Comparison of ENCODE assay signal across 11 cellular contexts in the genomic region with DNA sequence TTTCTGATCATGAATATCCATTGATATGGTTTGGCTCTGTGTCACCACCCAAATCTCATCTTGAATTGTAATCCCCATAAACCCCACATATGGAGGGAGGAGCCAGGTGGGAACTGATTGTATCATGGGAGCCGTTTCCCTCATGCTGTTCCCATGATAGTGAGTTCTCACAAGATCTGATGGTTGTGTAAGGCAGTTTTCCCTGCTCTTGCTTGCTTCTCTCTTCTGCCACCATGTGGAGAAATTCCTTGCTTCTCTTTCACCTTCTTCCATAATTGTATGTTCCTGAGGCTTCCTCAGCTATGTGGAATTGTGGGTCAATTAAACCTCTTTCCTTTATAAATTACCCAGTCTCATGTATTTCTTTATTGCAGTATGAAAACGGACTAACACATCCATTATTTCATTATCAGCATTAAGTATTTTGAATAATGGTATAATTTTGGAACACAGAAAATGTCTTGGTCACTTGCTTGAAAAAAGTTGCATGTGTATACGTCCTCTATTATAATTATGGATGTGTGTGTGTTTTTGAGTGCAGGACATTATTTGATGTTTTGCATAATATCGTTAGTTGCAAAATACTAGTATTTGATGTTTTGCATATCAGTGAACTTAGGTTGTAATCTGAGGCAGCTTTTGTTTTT.
DNase-seq lines count a peak whose midpoint lies in the region; ATAC-seq and TF ChIP-seq lines count a peak whose summit lies in the region.
"Had no signal": no experiment of that assay in that cellular context is flagged by ENCODE, and none has a peak within 500 bp of the region (broad histone marks: within the 10 kb centered on the region; RNA-seq: fewer than 3 reads in every experiment).

No MANE protein-coding gene starts in this region.

- H3K9me2 ChIP-seq in PC-9 (ENCODE audit: insufficient read depth) = no peaks in the 10 kb centered on the region

- DNase-seq in NCI-H524 (lab: John Stamatoyannopoulos, UW) (peak; percentile 2 to 23), NCI-H524 treated with DMSO at 0.1 percent for 48 hours (lab: John Stamatoyannopoulos, UW) (no peak), PC-9 (no peak), fibroblast of the aortic adventitia (ENCODE audit: low read depth) (peak; percentile 32), stromal cell of bone marrow (ENCODE audit: low read depth) (peak; percentile 31), activated T-cell treated with anti-CD3 and anti-CD28 coated beads for 4 hours (no peak)
- DNase-seq in activated effector memory CD4-positive, alpha-beta T cell treated with anti-CD3 and anti-CD28 coated beads, Interleukin-2, amount 50 U/mL, for 16 hours = no peak
- DNase-seq: CD4-positive, alpha-beta T cell; stimulated activated naive CD4-positive, alpha-beta T cell treated with Interleukin-2 at 50 U/mL for 16 hours had no signal

- no TSS peak for BruUV-seq in PC-9 (replicated peaks; lab: Mats Ljungman, UMichigan)

- no peaks in the 10 kb centered on the region for H3K79me2 ChIP-seq in PC-9 (ENCODE audit: low read depth)

- no peaks in the 10 kb centered on the region for H3K36me3 ChIP-seq in PC-9 (ENCODE audit: low read depth)
- H3K36me3 ChIP-seq: SJSA1 had no signal

- H3K27ac ChIP-seq in PC-9 = no peak overlapping the region
- H3K27ac ChIP-seq: SJSA1 had no signal

- no peak overlapping the region for H3K4me2 ChIP-seq in PC-9

- H3K27me3 ChIP-seq in PC-9 (ENCODE audit: insufficient read depth, low read depth) = no peaks in the 10 kb centered on the region
- H3K27me3 ChIP-seq: SJSA1 had no signal

- H3F3A ChIP-seq in PC-9 (ENCODE audit: insufficient read depth, low read depth) = no peaks in the 10 kb centered on the region

- TF ChIP-seq CTCF in PC-9 (conservative IDR thresholded peaks at IDR 0.05) (peak; percentile 44), fibroblast of the aortic adventitia (IDR thresholded peaks at IDR 0.05; ENCODE audit: insufficient read depth, low read length) (peak; percentile 39)

- CTCF ChIA-PET in PC-9 (lab: Charles Lee) = no interaction called here

- no peak overlapping the region for H2AFZ ChIP-seq in PC-9

- POLR2A ChIA-PET in PC-9 (lab: Charles Lee; ENCODE audit: unreplicated experiment) = interaction anchor here (0.7 kb wide), 1 partner anchor 364 kb away, joined by 3 read pairs; no protein-coding TSS in a partner anchor

- no peaks in the 10 kb centered on the region for H3K4me1 ChIP-seq in PC-9 (replicated peaks; ENCODE audit: insufficient read depth)
- H3K4me1 ChIP-seq: SJSA1 had no signal

- no peak for ATAC-seq in HG03354 (IDR thresholded peaks at IDR 0.05; ENCODE audit: poor library complexity, severe bottlenecking, unreplicated experiment)

- H3K4me3 ChIP-seq in PC-9 (no peak overlapping the region), fibroblast of the aortic adventitia (ENCODE audit: low read depth, low read length) (no peak overlapping the region)
- H3K4me3 ChIP-seq: SJSA1 had no signal

- H3K9me3 ChIP-seq in PC-9 (ENCODE audit: insufficient read depth, low read depth) = no peaks in the 10 kb centered on the region

- H4K20me1 ChIP-seq in PC-9 (ENCODE audit: insufficient read depth) = no peaks in the 10 kb centered on the region

- intact Hi-C loops in PC-9 (cut with micrococcal nuclease; ENCODE audit: unreplicated experiment) = loop anchor here (10.0 kb wide), 1 partner anchor 339 kb away; the partner anchor contains the start of gene PCDH10

Comparison
In these comparisons a context has a peak if more than half of its experiments do, and no peak if none do; other contexts are left out.
1. DNase-seq: peak in NCI-H524 (2 of 2), fibroblast of the aortic adventitia (single experiment) and stromal cell of bone marrow (single experiment); none in NCI-H524 treated with DMSO at 0.1 percent for 48 hours (single experiment), PC-9 (0 of 2), activated T-cell treated with anti-CD3 and anti-CD28 coated beads for 4 hours (single experiment) and activated effector memory CD4-positive, alpha-beta T cell treated with anti-CD3 and anti-CD28 coated beads, Interleukin-2, amount 50 U/mL, for 16 hours (single experiment).